In the genomic region with DNA sequence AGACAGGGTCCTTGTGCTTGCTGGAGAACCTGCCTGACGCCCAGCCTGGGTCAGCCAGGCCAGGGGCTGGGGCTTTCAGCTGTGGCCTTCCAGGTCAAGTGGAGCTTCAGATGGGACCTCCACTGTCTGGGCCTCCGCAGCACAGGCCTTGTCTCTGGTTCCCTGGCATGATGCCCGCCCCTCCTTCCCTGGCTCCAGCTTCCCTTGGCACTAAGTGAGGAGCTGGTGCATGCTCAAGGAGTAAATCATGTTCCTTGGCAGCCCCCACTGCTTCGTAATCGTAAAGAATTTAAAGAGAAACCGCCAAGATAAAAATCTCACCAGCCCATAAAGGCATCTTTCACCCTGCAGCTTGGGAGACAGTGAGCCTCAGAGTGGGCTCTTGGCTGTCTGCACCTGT, we compare ENCODE assay signal across 8 cellular contexts. TPM values are rescaled to one million over a fixed set of nuclear protein-coding genes. Genes with fewer than 3 reads are reported as not detected.
DNase-seq lines count a peak whose midpoint lies in the region; ATAC-seq, FAIRE-seq and TF ChIP-seq lines count a peak whose summit lies in the region.
"Had no signal": no experiment of that assay in that cellular context is flagged by ENCODE, and none has a peak within 500 bp of the region (broad histone marks: within the 10 kb centered on the region; RNA-seq: fewer than 3 reads in every experiment).

No MANE protein-coding gene starts in this region.

- H3K4ac ChIP-seq in H9 (ENCODE audit: low read depth, low read length) = no peak overlapping the region

- no peak overlapping the region for H2BK5ac ChIP-seq in H9 (ENCODE audit: insufficient read length, low read length)

- H3K27ac Mint-ChIP-seq in H9 = no peak overlapping the region

- H3K79me1 ChIP-seq in H9 (ENCODE audit: insufficient read depth, low read depth, low read length, poor library complexity, severe bottlenecking) = no peaks in the 10 kb centered on the region

- H3K14ac ChIP-seq in H9 (ENCODE audit: insufficient read depth, low read length) = no peak overlapping the region

- no peak for ATAC-seq in GM18517 (IDR thresholded peaks at IDR 0.05; ENCODE audit: unreplicated experiment)

- H4K91ac ChIP-seq in H9 (ENCODE audit: insufficient read length, low read depth, low read length) = no peak overlapping the region

- no peaks in the 10 kb centered on the region; the same call in 1 of the 2 replicates for H3K27me3 Mint-ChIP-seq in H9 (ENCODE audit: low read depth)

- H3K79me2 ChIP-seq in H9 (ENCODE audit: insufficient read depth, low read length) = no peaks in the 10 kb centered on the region

- no peak overlapping the region for H4K8ac ChIP-seq in H9 (replicated peaks; ENCODE audit: insufficient read length, low read depth, low read length)

- H3K27ac ChIP-seq in H9 (ENCODE audit: insufficient read length, low read depth, low read length) = no peak overlapping the region

- H3K56ac ChIP-seq in H9 (ENCODE audit: insufficient read length, low read depth, low read length) = no peak overlapping the region

- no peak overlapping the region for H2AK5ac ChIP-seq in H9 (ENCODE audit: insufficient read length, low read length)

- no peaks in the 10 kb centered on the region for H4K20me1 ChIP-seq in H9 (ENCODE audit: control insufficient read depth, insufficient read depth, insufficient read length)

- H3K23me2 ChIP-seq in H9 (ENCODE audit: insufficient read length, low read depth, low read length, poor library complexity, severe bottlenecking) = no peaks in the 10 kb centered on the region

- H3K23ac ChIP-seq in H9 (ENCODE audit: insufficient read length, low read depth, low read length) = no peak overlapping the region

- peak; percentile 64 for DNase-seq in LHCN-M2 (ENCODE audit: low read depth)
- peak; percentile 97 for DNase-seq in dedifferentiated amniotic fluid mesenchymal stem cell (ENCODE audit: extremely low spot score)
- DNase-seq in mucosa of gallbladder (ENCODE audit: low spot score) = peak; percentile 83
- DNase-seq in urothelium cell line (ENCODE audit: low spot score) = peak; percentile 88
- no peak for DNase-seq in activated CD4-positive, CD25-positive, alpha-beta regulatory T cell (lab: John Stamatoyannopoulos, UW)
- DNase-seq in H9 = no peak
- DNase-seq: activated naive CD4-positive, alpha-beta T cell treated with anti-CD3 and anti-CD28 coated beads, Interleukin-2, amount 50 U/mL, for 16 hours had no signal

- peaks cover 30 to 48% of the 10 kb centered on the region in 2 experiments for H3K4me1 Mint-ChIP-seq in H9

- no peak overlapping the region for H3K9ac ChIP-seq in H9 (ENCODE audit: extremely low read depth, insufficient read length, low read length)

- H2BK20ac ChIP-seq in H9 (ENCODE audit: low read depth, low read length, poor library complexity, severe bottlenecking) = no peak overlapping the region

- H3T11ph ChIP-seq in H9 (ENCODE audit: low read length) = no peak overlapping the region

- no peak overlapping the region for H2AFZ ChIP-seq in H9 (ENCODE audit: low read length)

- H3K9me3 Mint-ChIP-seq in H9 = no peaks in the 10 kb centered on the region

- H3K4me2 ChIP-seq in H9 (ENCODE audit: insufficient read depth, insufficient read length, low read length) = no peak overlapping the region

- no peak overlapping the region for H2BK15ac ChIP-seq in H9 (ENCODE audit: low read depth, low read length)

- H3K27me3 ChIP-seq in H9 (ENCODE audit: insufficient read depth, low read length) = no peaks in the 10 kb centered on the region

- no CpG with 5 or more reads among the region's 6 CpGs for WGBS in H9 (ENCODE audit: extremely low coverage, insufficient read length, low lambda C conversion rate)

- peak; percentile 66 for FAIRE-seq in urothelium cell line (lab: Jason Lieb, UNC)

- H2BK12ac ChIP-seq in H9 (ENCODE audit: insufficient read length, low read depth, low read length) = no peak overlapping the region

- peaks cover 16 to 37% (median 29%) of the 10 kb centered on the region in 3 experiments for H3K36me3 Mint-ChIP-seq in H9 (ENCODE audit: insufficient read depth in 1 of 3, low read depth in 3 of 3)

- no peak overlapping the region for H3K18ac ChIP-seq in H9 (ENCODE audit: insufficient read length, low read depth, low read length)

- TF ChIP-seq CTCF in H9 (conservative IDR thresholded peaks at IDR 0.05) = no peak

- H3K9me3 ChIP-seq in H9 (ENCODE audit: control insufficient read depth, low read depth, low read length) = no peaks in the 10 kb centered on the region

- H3K4me3 Mint-ChIP-seq in H9 = no peak overlapping the region

- H2BK120ac ChIP-seq in H9 (ENCODE audit: low read depth, low read length, poor library complexity, severe bottlenecking) = no peak overlapping the region

- H4K5ac ChIP-seq in H9 (ENCODE audit: insufficient read length, low read depth, low read length) = no peak overlapping the region

- peaks cover 7% of the 10 kb centered on the region; the same call in 1 of the 2 replicates for H3K4me1 ChIP-seq in H9 (ENCODE audit: insufficient read depth, low read length)

RNA-seq across cellular contexts. Expression of a gene that starts 8.9 kb away (rescaled TPM):
- 0.17 and 0.83 TPM in 2 replicates for total RNA-seq in LHCN-M2 (2014; rRNA removed)
- 0.55 TPM for polyA plus RNA-seq in LHCN-M2 (2012)
- 34.1 TPM for total RNA-seq in mucosa of gallbladder
- 11.9 and 14.3 TPM in 2 replicates for total RNA-seq in H9 (2021)

RNA-seq across cellular contexts. Expression of a gene that starts 27.4 kb away (rescaled TPM):
- total RNA-seq in LHCN-M2 (2014; rRNA removed) = not detected in 2 replicates
- not detected for polyA plus RNA-seq in LHCN-M2 (2012)
- not detected for total RNA-seq in mucosa of gallbladder
- 0.18 TPM in 1 of 2 replicates, not detected in the other for total RNA-seq in H9 (2021)

RNA-seq across cellular contexts. Expression of a gene that starts 41.0 kb away (rescaled TPM):
- total RNA-seq in LHCN-M2 (2014; rRNA removed) (1.1 TPM in 1 of 2 replicates, not detected in the other), mucosa of gallbladder (2.2 TPM), H9 (2021) (1.4 and 3.2 TPM in 2 replicates)
- 0.02 TPM for polyA plus RNA-seq in LHCN-M2 (2012)

Comparison
In these comparisons a context has a peak if more than half of its experiments do, and no peak if none do; other contexts are left out.
1. DNase-seq: peak in LHCN-M2 (single experiment), dedifferentiated amniotic fluid mesenchymal stem cell (single experiment), mucosa of gallbladder (single experiment) and urothelium cell line (single experiment); none in activated CD4-positive, CD25-positive, alpha-beta regulatory T cell (0 of 4) and H9 (single experiment).